2 cellular contexts compared by ENCODE assay signal in genomic region chr14:105165761-105166485, GRCh38.
TF ChIP-seq lines count a peak whose summit lies in the region.

No MANE protein-coding gene starts in this region.

TF ChIP-seq in A549, 52 proteins besides CTCF, POLR2A, EP300 and RAD21 (continued from another document):
- TF ChIP-seq ATOH8 (CRISPR knock-in tag; IDR thresholded peaks at IDR 0.05; ENCODE audit: low read depth) (no peak), JUNB (IDR thresholded peaks at IDR 0.05) (no peak), ZFP36 (IDR thresholded peaks at IDR 0.05; ENCODE audit: borderline replicate concordance, partially characterized antibody) (no peak), SREBF2 (IDR thresholded peaks at IDR 0.05) (no peak), ZC3H11A (IDR thresholded peaks at IDR 0.05) (no peak), HEYL (CRISPR knock-in tag; IDR thresholded peaks at IDR 0.05) (no peak), REST (IDR thresholded peaks at IDR 0.05) (no peak), HOXA7 (CRISPR knock-in tag; IDR thresholded peaks at IDR 0.05) (no peak), CHD2 (IDR thresholded peaks at IDR 0.05; ENCODE audit: low read length, partially characterized antibody) (no peak), RNF2 (IDR thresholded peaks at IDR 0.05; ENCODE audit: borderline replicate concordance, low read depth) (no peak), HMGXB4 (CRISPR knock-in tag; IDR thresholded peaks at IDR 0.05; ENCODE audit: borderline replicate concordance) (no peak), MAX (IDR thresholded peaks at IDR 0.05) (no peak), ELK1 (IDR thresholded peaks at IDR 0.05; ENCODE audit: low read depth, low read length) (no peak)

TF ChIP-seq in HEK293, 187 proteins besides CTCF, POLR2A, EP300 and RAD21 (continued from another document):
- TF ChIP-seq ZNF362 (tag by site-specific recombination; IDR thresholded peaks at IDR 0.05) (no peak), ZBTB44 (tag by site-specific recombination; IDR thresholded peaks at IDR 0.05) (0 out of 2 replicates have a peak, but pooled peaks have one; percentile 21), ZNF449 (tag by site-specific recombination; IDR thresholded peaks at IDR 0.05) (no peak), ZNF510 (tag by site-specific recombination; IDR thresholded peaks at IDR 0.05; ENCODE audit: insufficient replicate concordance) (no peak), SP2 (tag by site-specific recombination; IDR thresholded peaks at IDR 0.05) (0 out of 2 replicates have a peak, but pooled peaks have one; percentile 13), GLIS2 (tag by site-specific recombination; IDR thresholded peaks at IDR 0.05) (0 out of 2 replicates have a peak, but pooled peaks have one; percentile 10), ZNF280D (tag by site-specific recombination; IDR thresholded peaks at IDR 0.05) (no peak), ZBTB7A (tag by site-specific recombination; IDR thresholded peaks at IDR 0.05; ENCODE audit: low read depth) (no peak), GLIS1 (tag by site-specific recombination; IDR thresholded peaks at IDR 0.05) (peak; percentile 7; the same call in 1 of the 2 replicates), ZFP69B (tag by site-specific recombination; IDR thresholded peaks at IDR 0.05) (peak; percentile 36; the same call in 1 of the 2 replicates), EGR2 (tag by site-specific recombination; IDR thresholded peaks at IDR 0.05; ENCODE audit: low read depth) (peak; percentile 40; the same call in 1 of the 2 replicates), ZNF169 (tag by site-specific recombination; IDR thresholded peaks at IDR 0.05) (no peak)
TF ChIP-seq in HEK293: peak in this region for 7.
